Comparison of ENCODE assay signal across 18 cellular contexts in genomic region chr1:154338875-154339274, GRCh38. TPM values are rescaled to one million over a fixed set of nuclear protein-coding genes. Genes with fewer than 3 reads are reported as not detected.
"Had no signal": no experiment of that assay in that cellular context is flagged by ENCODE, and none has a peak within 500 bp of the region (broad histone marks: within the 10 kb centered on the region; RNA-seq: fewer than 3 reads in every experiment).

No MANE protein-coding gene starts in this region.

- H3K9ac ChIP-seq: SK-N-SH had no signal

- H3K27me3 Mint-ChIP-seq: activated B cell treated with CpG ODN at 0.5 μM for 24 hours, naive B cell had no signal

- H3K4me2 ChIP-seq: SK-N-SH had no signal

- H3K27ac ChIP-seq: coronary artery, foreskin keratinocyte, left ventricle myocardium inferior, right atrium auricular region, suprapubic skin had no signal

- H3K27me3 ChIP-seq: foreskin keratinocyte, right atrium auricular region, suprapubic skin had no signal

- H3K27ac Mint-ChIP-seq: activated B cell treated with CpG ODN at 0.5 μM for 24 hours had no signal

- H3K9me3 Mint-ChIP-seq: activated B cell treated with CpG ODN at 0.5 μM for 24 hours, naive B cell had no signal

- H3K4me1 ChIP-seq: foreskin keratinocyte, right atrium auricular region had no signal

- DNase-seq: activated B cell treated with CpG ODN at 0.5 μM for 24 hours; activated naive CD4-positive, alpha-beta T cell treated with Interleukin-2 at 50 U/mL for 16 hours; amniotic stem cell; caudate nucleus; foreskin keratinocyte; left ventricle myocardium inferior; naive B cell; nucleus accumbens; SK-N-SH; stimulated activated CD4-positive, alpha-beta T cell treated with anti-CD3 and anti-CD28 coated beads, Interleukin-4, amount 100 ng/mL, for 24 hours; stimulated activated naive CD4-positive, alpha-beta T cell treated with Interleukin-2 at 50 U/mL for 16 hours had no signal

- H3K4me3 ChIP-seq: coronary artery, left ventricle myocardium inferior, right atrium auricular region, suprapubic skin had no signal

- H3K9me3 ChIP-seq: left ventricle myocardium inferior, right atrium auricular region, SK-N-SH, suprapubic skin had no signal

- H3K4me3 Mint-ChIP-seq: activated B cell treated with CpG ODN at 0.5 μM for 24 hours, naive B cell had no signal

- ATAC-seq: foreskin keratinocyte had no signal

- FAIRE-seq: TTC549 had no signal

RNA-seq across cellular contexts. Expression of gene AQP10, which starts 18.0 kb away (rescaled TPM):
- total RNA-seq: activated B cell treated with CpG ODN at 0.5 μM for 24 hours; kidney epithelial cell; right atrium auricular region; skeletal muscle tissue; T-helper 1 cell treated with Interleukin-12 subunit alpha and Interleukin-12 subunit beta and Interleukin-4 antibody, amounts not matched to agents 30 ng/mL and 1 ng/mL, for 36 hours had no signal
